Comparison of ENCODE assay signal across 9 cellular contexts in genomic region chr4:95181446-95182306, GRCh38.
DNase-seq lines count a peak whose midpoint lies in the region; ATAC-seq and TF ChIP-seq lines count a peak whose summit lies in the region.
"Had no signal": no experiment of that assay in that cellular context is flagged by ENCODE, and none has a peak within 500 bp of the region (broad histone marks: within the 10 kb centered on the region; RNA-seq: fewer than 3 reads in every experiment).

No MANE protein-coding gene starts in this region.

- H3K4me3 ChIP-seq in fibroblast of mammary gland (ENCODE audit: control insufficient read depth, low read depth, low read length), result no peak overlapping the region
- H3K4me3 ChIP-seq in sigmoid colon, result no peak overlapping the region

- peak; percentile 10 to 37 for DNase-seq in activated T-cell treated with anti-CD3 and anti-CD28 coated beads, Interleukin-2, amount 50 U/mL, for 72 hours
- DNase-seq in activated T-cell treated with anti-CD3 and anti-CD28 coated beads, Interleukin-2, amount 50 U/mL, for 24 hours, result no peak
- peak; percentile 39 for DNase-seq in T-helper 2 cell treated with Interferon-gamma antibody and Interleukin-4, amounts not matched to agents 5 μg/mL and 100 μg/mL, for 36 hours (ENCODE audit: low spot score)
- DNase-seq in fibroblast of mammary gland (ENCODE audit: low read depth) (peak; percentile 24), smooth muscle cell of the brain vasculature (ENCODE audit: low read depth, low spot score) (peak; percentile 61), NCI-H2107 treated with DMSO at 0.1 percent for 48 hours (lab: John Stamatoyannopoulos, UW; ENCODE audit: unreplicated experiment) (no peak), sigmoid colon (no peak), ureter (ENCODE audit: low spot score) (no peak)

- TF ChIP-seq EP300 in sigmoid colon (IDR thresholded peaks at IDR 0.05), result no peak

- peaks cover 0 to 4% of the 10 kb centered on the region in 2 donors for H3K9me3 Mint-ChIP-seq in activated T-cell treated with anti-CD3 and anti-CD28 coated beads, Interleukin-2, amount 50 U/mL, for 72 hours
- H3K9me3 Mint-ChIP-seq in activated T-cell treated with anti-CD3 and anti-CD28 coated beads, Interleukin-2, amount 50 U/mL, for 24 hours, result no peaks in the 10 kb centered on the region
- peaks cover 10% of the 10 kb centered on the region for H3K9me3 Mint-ChIP-seq in T-helper 2 cell treated with Interferon-gamma antibody and Interleukin-4, amounts not matched to agents 5 μg/mL and 100 μg/mL, for 36 hours

- H3K27ac Mint-ChIP-seq in activated T-cell treated with anti-CD3 and anti-CD28 coated beads, Interleukin-2, amount 50 U/mL, for 72 hours, result no peak overlapping the region
- no peak overlapping the region for H3K27ac Mint-ChIP-seq in activated T-cell treated with anti-CD3 and anti-CD28 coated beads, Interleukin-2, amount 50 U/mL, for 24 hours
- H3K27ac Mint-ChIP-seq in T-helper 2 cell treated with Interferon-gamma antibody and Interleukin-4, amounts not matched to agents 5 μg/mL and 100 μg/mL, for 36 hours, result no peak overlapping the region
- H3K27ac Mint-ChIP-seq: B cell had no signal

- H3K36me3 Mint-ChIP-seq in activated T-cell treated with anti-CD3 and anti-CD28 coated beads, Interleukin-2, amount 50 U/mL, for 72 hours (ENCODE audit: insufficient read depth in 2 of 2), result peaks cover 0 to 7% of the 10 kb centered on the region in 2 donors
- no peaks in the 10 kb centered on the region for H3K36me3 Mint-ChIP-seq in activated T-cell treated with anti-CD3 and anti-CD28 coated beads, Interleukin-2, amount 50 U/mL, for 24 hours (ENCODE audit: low read depth)
- no peaks in the 10 kb centered on the region for H3K36me3 Mint-ChIP-seq in T-helper 2 cell treated with Interferon-gamma antibody and Interleukin-4, amounts not matched to agents 5 μg/mL and 100 μg/mL, for 36 hours (ENCODE audit: low read depth)

- 71 to 75% methylated on average over 16 of the region's 16 CpGs for WGBS in sigmoid colon, 2 donors

- H3K4me1 Mint-ChIP-seq in activated T-cell treated with anti-CD3 and anti-CD28 coated beads, Interleukin-2, amount 50 U/mL, for 72 hours (ENCODE audit: low read depth), result peaks cover 17% of the 10 kb centered on the region
- no peaks in the 10 kb centered on the region for H3K4me1 Mint-ChIP-seq in activated T-cell treated with anti-CD3 and anti-CD28 coated beads, Interleukin-2, amount 50 U/mL, for 24 hours (ENCODE audit: low read depth)
- peaks cover 11% of the 10 kb centered on the region for H3K4me1 Mint-ChIP-seq in T-helper 2 cell treated with Interferon-gamma antibody and Interleukin-4, amounts not matched to agents 5 μg/mL and 100 μg/mL, for 36 hours (ENCODE audit: low read depth)
- H3K4me1 Mint-ChIP-seq: B cell had no signal

- no peaks in the 10 kb centered on the region for H3K36me3 ChIP-seq in sigmoid colon

- H3K27ac ChIP-seq in sigmoid colon, result no peak overlapping the region

- no peak for TF ChIP-seq POLR2A in sigmoid colon (IDR thresholded peaks at IDR 0.05)

- H3K4me3 Mint-ChIP-seq in activated T-cell treated with anti-CD3 and anti-CD28 coated beads, Interleukin-2, amount 50 U/mL, for 72 hours, result peak overlapping the region in 1 of 2 donors; percentile 18
- H3K4me3 Mint-ChIP-seq in activated T-cell treated with anti-CD3 and anti-CD28 coated beads, Interleukin-2, amount 50 U/mL, for 24 hours, result no peak overlapping the region
- H3K4me3 Mint-ChIP-seq in T-helper 2 cell treated with Interferon-gamma antibody and Interleukin-4, amounts not matched to agents 5 μg/mL and 100 μg/mL, for 36 hours, result peak overlapping the region; percentile 9
- H3K4me3 Mint-ChIP-seq: B cell had no signal

- H3K9me3 ChIP-seq in sigmoid colon, result no peaks in the 10 kb centered on the region

- intact Hi-C loops in sigmoid colon (cut with DNase I), result no loop called here

- H3K27me3 ChIP-seq in sigmoid colon, result no peaks in the 10 kb centered on the region

- no peak for TF ChIP-seq CTCF in fibroblast of mammary gland (conservative IDR thresholded peaks at IDR 0.05; ENCODE audit: control insufficient read depth, insufficient read depth, low read depth, low read length)
- no peak for TF ChIP-seq CTCF in sigmoid colon (IDR thresholded peaks at IDR 0.05)

- no peaks in the 10 kb centered on the region for H3K27me3 Mint-ChIP-seq in activated T-cell treated with anti-CD3 and anti-CD28 coated beads, Interleukin-2, amount 50 U/mL, for 72 hours (ENCODE audit: low read depth)
- peaks cover 3% of the 10 kb centered on the region for H3K27me3 Mint-ChIP-seq in activated T-cell treated with anti-CD3 and anti-CD28 coated beads, Interleukin-2, amount 50 U/mL, for 24 hours
- no peaks in the 10 kb centered on the region for H3K27me3 Mint-ChIP-seq in T-helper 2 cell treated with Interferon-gamma antibody and Interleukin-4, amounts not matched to agents 5 μg/mL and 100 μg/mL, for 36 hours (ENCODE audit: low read depth)

- ATAC-seq in activated T-cell treated with anti-CD3 and anti-CD28 coated beads, Interleukin-2, amount 50 U/mL, for 72 hours (replicated peaks in 1 of 2), result peak; percentile 80 to 81

- no peaks in the 10 kb centered on the region for H3K4me1 ChIP-seq in sigmoid colon

Comparison
In these comparisons a context has a peak if more than half of its experiments do, and no peak if none do; other contexts are left out.
1. DNase-seq: peak in activated T-cell treated with anti-CD3 and anti-CD28 coated beads, Interleukin-2, amount 50 U/mL, for 72 hours (2 of 2), T-helper 2 cell treated with Interferon-gamma antibody and Interleukin-4, amounts not matched to agents 5 μg/mL and 100 μg/mL, for 36 hours (single experiment), fibroblast of mammary gland (single experiment) and smooth muscle cell of the brain vasculature (single experiment); none in activated T-cell treated with anti-CD3 and anti-CD28 coated beads, Interleukin-2, amount 50 U/mL, for 24 hours (single experiment), NCI-H2107 treated with DMSO at 0.1 percent for 48 hours (single experiment), sigmoid colon (single experiment) and ureter (single experiment).